Comparison of ENCODE assay signal across 2 cellular contexts in the genomic region with DNA sequence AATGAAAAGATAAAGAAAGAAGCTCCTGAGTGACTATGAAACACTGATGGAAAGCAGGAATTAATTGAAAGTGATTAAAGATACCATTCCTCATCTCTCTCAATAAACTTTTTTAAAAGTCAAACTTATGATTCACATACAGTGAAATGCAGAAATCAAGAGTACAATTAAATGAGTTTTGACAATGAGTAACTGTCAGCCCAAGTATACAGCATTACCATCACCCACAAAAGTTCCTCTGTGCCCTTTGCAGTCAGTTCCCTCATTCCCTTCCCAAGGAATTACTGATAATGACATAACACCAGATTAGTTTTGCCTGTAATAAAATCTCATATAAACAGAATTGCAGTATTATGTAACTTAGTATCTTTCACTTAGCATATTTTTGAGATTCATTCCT.
A peak's percentile ranks its signal among the peaks of the same experiment; 100 is the strongest.
TF ChIP-seq lines count a peak whose summit lies in the region.

No MANE protein-coding gene starts in this region.

TF ChIP-seq in GM23338, 12 proteins besides CTCF, POLR2A, EP300 and RAD21 (continued from another document):
- TF ChIP-seq, protein P1, sequence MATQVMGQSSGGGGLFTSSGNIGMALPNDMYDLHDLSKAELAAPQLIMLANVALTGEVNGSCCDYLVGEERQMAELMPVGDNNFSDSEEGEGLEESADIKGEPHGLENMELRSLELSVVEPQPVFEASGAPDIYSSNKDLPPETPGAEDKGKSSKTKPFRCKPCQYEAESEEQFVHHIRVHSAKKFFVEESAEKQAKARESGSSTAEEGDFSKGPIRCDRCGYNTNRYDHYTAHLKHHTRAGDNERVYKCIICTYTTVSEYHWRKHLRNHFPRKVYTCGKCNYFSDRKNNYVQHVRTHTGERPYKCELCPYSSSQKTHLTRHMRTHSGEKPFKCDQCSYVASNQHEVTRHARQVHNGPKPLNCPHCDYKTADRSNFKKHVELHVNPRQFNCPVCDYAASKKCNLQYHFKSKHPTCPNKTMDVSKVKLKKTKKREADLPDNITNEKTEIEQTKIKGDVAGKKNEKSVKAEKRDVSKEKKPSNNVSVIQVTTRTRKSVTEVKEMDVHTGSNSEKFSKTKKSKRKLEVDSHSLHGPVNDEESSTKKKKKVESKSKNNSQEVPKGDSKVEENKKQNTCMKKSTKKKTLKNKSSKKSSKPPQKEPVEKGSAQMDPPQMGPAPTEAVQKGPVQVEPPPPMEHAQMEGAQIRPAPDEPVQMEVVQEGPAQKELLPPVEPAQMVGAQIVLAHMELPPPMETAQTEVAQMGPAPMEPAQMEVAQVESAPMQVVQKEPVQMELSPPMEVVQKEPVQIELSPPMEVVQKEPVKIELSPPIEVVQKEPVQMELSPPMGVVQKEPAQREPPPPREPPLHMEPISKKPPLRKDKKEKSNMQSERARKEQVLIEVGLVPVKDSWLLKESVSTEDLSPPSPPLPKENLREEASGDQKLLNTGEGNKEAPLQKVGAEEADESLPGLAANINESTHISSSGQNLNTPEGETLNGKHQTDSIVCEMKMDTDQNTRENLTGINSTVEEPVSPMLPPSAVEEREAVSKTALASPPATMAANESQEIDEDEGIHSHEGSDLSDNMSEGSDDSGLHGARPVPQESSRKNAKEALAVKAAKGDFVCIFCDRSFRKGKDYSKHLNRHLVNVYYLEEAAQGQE (IDR thresholded peaks at IDR 0.05; ENCODE audit: unreplicated experiment) = no peak
- TF ChIP-seq EZH2 (IDR thresholded peaks at IDR 0.05; ENCODE audit: low read depth, unreplicated experiment) = no peak
- no peak for TF ChIP-seq ZNF331 (CRISPR knock-in tag; IDR thresholded peaks at IDR 0.05; ENCODE audit: low read depth)
- no peak for TF ChIP-seq CREB1 (CRISPR knock-in tag; IDR thresholded peaks at IDR 0.05; ENCODE audit: low read depth)
- TF ChIP-seq NANOG (IDR thresholded peaks at IDR 0.05; ENCODE audit: borderline replicate concordance) = no peak
- no peak for TF ChIP-seq JUNB (IDR thresholded peaks at IDR 0.05; ENCODE audit: unreplicated experiment)
- no peak for TF ChIP-seq ZNF114 (CRISPR knock-in tag; IDR thresholded peaks at IDR 0.05)
- TF ChIP-seq, protein P2, sequence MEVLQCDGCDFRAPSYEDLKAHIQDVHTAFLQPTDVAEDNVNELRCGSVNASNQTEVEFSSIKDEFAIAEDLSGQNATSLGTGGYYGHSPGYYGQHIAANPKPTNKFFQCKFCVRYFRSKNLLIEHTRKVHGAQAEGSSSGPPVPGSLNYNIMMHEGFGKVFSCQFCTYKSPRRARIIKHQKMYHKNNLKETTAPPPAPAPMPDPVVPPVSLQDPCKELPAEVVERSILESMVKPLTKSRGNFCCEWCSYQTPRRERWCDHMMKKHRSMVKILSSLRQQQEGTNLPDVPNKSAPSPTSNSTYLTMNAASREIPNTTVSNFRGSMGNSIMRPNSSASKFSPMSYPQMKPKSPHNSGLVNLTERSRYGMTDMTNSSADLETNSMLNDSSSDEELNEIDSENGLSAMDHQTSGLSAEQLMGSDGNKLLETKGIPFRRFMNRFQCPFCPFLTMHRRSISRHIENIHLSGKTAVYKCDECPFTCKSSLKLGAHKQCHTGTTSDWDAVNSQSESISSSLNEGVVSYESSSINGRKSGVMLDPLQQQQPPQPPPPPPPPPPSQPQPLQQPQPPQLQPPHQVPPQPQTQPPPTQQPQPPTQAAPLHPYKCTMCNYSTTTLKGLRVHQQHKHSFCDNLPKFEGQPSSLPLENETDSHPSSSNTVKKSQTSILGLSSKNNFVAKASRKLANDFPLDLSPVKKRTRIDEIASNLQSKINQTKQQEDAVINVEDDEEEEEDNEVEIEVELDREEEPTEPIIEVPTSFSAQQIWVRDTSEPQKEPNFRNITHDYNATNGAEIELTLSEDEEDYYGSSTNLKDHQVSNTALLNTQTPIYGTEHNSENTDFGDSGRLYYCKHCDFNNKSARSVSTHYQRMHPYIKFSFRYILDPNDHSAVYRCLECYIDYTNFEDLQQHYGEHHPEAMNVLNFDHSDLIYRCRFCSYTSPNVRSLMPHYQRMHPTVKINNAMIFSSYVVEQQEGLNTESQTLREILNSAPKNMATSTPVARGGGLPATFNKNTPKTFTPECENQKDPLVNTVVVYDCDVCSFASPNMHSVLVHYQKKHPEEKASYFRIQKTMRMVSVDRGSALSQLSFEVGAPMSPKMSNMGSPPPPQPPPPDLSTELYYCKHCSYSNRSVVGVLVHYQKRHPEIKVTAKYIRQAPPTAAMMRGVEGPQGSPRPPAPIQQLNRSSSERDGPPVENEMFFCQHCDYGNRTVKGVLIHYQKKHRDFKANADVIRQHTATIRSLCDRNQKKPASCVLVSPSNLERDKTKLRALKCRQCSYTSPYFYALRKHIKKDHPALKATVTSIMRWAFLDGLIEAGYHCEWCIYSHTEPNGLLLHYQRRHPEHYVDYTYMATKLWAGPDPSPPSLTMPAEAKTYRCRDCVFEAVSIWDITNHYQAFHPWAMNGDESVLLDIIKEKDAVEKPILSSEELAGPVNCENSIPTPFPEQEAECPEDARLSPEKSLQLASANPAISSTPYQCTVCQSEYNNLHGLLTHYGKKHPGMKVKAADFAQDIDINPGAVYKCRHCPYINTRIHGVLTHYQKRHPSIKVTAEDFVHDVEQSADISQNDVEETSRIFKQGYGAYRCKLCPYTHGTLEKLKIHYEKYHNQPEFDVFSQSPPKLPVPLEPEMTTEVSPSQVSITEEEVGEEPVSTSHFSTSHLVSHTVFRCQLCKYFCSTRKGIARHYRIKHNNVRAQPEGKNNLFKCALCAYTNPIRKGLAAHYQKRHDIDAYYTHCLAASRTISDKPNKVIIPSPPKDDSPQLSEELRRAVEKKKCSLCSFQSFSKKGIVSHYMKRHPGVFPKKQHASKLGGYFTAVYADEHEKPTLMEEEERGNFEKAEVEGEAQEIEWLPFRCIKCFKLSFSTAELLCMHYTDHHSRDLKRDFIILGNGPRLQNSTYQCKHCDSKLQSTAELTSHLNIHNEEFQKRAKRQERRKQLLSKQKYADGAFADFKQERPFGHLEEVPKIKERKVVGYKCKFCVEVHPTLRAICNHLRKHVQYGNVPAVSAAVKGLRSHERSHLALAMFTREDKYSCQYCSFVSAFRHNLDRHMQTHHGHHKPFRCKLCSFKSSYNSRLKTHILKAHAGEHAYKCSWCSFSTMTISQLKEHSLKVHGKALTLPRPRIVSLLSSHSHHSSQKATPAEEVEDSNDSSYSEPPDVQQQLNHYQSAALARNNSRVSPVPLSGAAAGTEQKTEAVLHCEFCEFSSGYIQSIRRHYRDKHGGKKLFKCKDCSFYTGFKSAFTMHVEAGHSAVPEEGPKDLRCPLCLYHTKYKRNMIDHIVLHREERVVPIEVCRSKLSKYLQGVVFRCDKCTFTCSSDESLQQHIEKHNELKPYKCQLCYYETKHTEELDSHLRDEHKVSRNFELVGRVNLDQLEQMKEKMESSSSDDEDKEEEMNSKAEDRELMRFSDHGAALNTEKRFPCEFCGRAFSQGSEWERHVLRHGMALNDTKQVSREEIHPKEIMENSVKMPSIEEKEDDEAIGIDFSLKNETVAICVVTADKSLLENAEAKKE (CRISPR knock-in tag; IDR thresholded peaks at IDR 0.05) = no peak
TF ChIP-seq in GM23338: peak in this region for 0.

TF ChIP-seq in SK-N-SH, 30 proteins besides CTCF, POLR2A, EP300 and RAD21 (continued from another document):
- TF ChIP-seq POLR2AphosphoS5 (IDR thresholded peaks at IDR 0.05; ENCODE audit: low read depth, low read length) (peak; percentile 45; the same call in 1 of the 2 replicates), YY1 (IDR thresholded peaks at IDR 0.05; ENCODE audit: low read depth) (no peak), CHD2 (IDR thresholded peaks at IDR 0.05; ENCODE audit: low read length, partially characterized antibody) (no peak), SMC3 (IDR thresholded peaks at IDR 0.05; ENCODE audit: low read depth, low read length) (no peak), FOXM1 (IDR thresholded peaks at IDR 0.05; ENCODE audit: low read depth) (peak; percentile 39; the same call in 1 of the 2 replicates), RFX5 (IDR thresholded peaks at IDR 0.05; ENCODE audit: low read length) (no peak), RXRA (IDR thresholded peaks at IDR 0.05; ENCODE audit: borderline replicate concordance, low read depth) (0 out of 2 replicates have a peak, but pooled peaks have one; percentile 13), FOSL2 (IDR thresholded peaks at IDR 0.05; ENCODE audit: borderline replicate concordance, low read depth) (peak; percentile 42), MXI1 (IDR thresholded peaks at IDR 0.05; ENCODE audit: low read depth, low read length) (no peak), ELF1 (IDR thresholded peaks at IDR 0.05) (no peak), TEAD4 (IDR thresholded peaks at IDR 0.05; ENCODE audit: borderline replicate concordance, insufficient read depth) (0 out of 2 replicates have a peak, but pooled peaks have one; percentile 35), TCF12 (IDR thresholded peaks at IDR 0.05) (peak; percentile 78), MEF2A (IDR thresholded peaks at IDR 0.05; ENCODE audit: borderline replicate concordance, low read depth) (no peak), JUND (IDR thresholded peaks at IDR 0.05) (peak; percentile 74), FOXJ3 (CRISPR knock-in tag; IDR thresholded peaks at IDR 0.05) (no peak)
- TF ChIP-seq, protein P3, sequence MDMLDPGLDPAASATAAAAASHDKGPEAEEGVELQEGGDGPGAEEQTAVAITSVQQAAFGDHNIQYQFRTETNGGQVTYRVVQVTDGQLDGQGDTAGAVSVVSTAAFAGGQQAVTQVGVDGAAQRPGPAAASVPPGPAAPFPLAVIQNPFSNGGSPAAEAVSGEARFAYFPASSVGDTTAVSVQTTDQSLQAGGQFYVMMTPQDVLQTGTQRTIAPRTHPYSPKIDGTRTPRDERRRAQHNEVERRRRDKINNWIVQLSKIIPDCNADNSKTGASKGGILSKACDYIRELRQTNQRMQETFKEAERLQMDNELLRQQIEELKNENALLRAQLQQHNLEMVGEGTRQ (IDR thresholded peaks at IDR 0.05; ENCODE audit: borderline replicate concordance, low read depth, low read length) = no peak
- TF ChIP-seq, protein P4, sequence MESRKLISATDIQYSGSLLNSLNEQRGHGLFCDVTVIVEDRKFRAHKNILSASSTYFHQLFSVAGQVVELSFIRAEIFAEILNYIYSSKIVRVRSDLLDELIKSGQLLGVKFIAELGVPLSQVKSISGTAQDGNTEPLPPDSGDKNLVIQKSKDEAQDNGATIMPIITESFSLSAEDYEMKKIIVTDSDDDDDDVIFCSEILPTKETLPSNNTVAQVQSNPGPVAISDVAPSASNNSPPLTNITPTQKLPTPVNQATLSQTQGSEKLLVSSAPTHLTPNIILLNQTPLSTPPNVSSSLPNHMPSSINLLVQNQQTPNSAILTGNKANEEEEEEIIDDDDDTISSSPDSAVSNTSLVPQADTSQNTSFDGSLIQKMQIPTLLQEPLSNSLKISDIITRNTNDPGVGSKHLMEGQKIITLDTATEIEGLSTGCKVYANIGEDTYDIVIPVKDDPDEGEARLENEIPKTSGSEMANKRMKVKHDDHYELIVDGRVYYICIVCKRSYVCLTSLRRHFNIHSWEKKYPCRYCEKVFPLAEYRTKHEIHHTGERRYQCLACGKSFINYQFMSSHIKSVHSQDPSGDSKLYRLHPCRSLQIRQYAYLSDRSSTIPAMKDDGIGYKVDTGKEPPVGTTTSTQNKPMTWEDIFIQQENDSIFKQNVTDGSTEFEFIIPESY (IDR thresholded peaks at IDR 0.05; ENCODE audit: borderline replicate concordance, low read depth) = no peak
- TF ChIP-seq, protein P5, sequence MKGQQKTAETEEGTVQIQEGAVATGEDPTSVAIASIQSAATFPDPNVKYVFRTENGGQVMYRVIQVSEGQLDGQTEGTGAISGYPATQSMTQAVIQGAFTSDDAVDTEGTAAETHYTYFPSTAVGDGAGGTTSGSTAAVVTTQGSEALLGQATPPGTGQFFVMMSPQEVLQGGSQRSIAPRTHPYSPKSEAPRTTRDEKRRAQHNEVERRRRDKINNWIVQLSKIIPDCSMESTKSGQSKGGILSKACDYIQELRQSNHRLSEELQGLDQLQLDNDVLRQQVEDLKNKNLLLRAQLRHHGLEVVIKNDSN (IDR thresholded peaks at IDR 0.05; ENCODE audit: borderline replicate concordance, low read depth) = no peak
- TF ChIP-seq, protein P1 (IDR thresholded peaks at IDR 0.05; ENCODE audit: low read depth, low read length) = no peak
- TF ChIP-seq, protein P6, sequence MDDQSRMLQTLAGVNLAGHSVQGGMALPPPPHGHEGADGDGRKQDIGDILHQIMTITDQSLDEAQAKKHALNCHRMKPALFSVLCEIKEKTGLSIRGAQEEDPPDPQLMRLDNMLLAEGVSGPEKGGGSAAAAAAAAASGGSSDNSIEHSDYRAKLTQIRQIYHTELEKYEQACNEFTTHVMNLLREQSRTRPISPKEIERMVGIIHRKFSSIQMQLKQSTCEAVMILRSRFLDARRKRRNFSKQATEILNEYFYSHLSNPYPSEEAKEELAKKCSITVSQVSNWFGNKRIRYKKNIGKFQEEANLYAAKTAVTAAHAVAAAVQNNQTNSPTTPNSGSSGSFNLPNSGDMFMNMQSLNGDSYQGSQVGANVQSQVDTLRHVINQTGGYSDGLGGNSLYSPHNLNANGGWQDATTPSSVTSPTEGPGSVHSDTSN (IDR thresholded peaks at IDR 0.05) = peak; percentile 93
